Comparison of ENCODE assay signal across 9 cellular contexts in genomic region chr17:38874505-38875419, GRCh38. TPM values are rescaled to one million over a fixed set of nuclear protein-coding genes. Genes with fewer than 3 reads are reported as not detected.
DNase-seq lines count a peak whose midpoint lies in the region; ATAC-seq and TF ChIP-seq lines count a peak whose summit lies in the region.
"Had no signal": no experiment of that assay in that cellular context is flagged by ENCODE, and none has a peak within 500 bp of the region (broad histone marks: within the 10 kb centered on the region; RNA-seq: fewer than 3 reads in every experiment).

No MANE protein-coding gene starts in this region.

- POLR2A ChIA-PET in activated CD4-positive, alpha-beta memory T cell treated with anti-CD3 and anti-CD28 coated beads, Interleukin-2, amount 10 ng/mL, durations not matched to agents 7 days and 5 days (lab: Charles Lee), result interaction anchor here (1.0 to 8.5 kb wide), 4 partner anchors 21 to 26 kb away, joined by 3 to 201 read pairs (median 74); partner anchors contain the start of gene RPL23

- TF ChIP-seq POLR2A in spleen (IDR thresholded peaks at IDR 0.05), result no peak

- intact Hi-C loops in spleen (cut with DNase I; ENCODE audit: low total_unique reads), result no loop called here

- no peaks in the 10 kb centered on the region for H3K9me3 ChIP-seq in spleen

- H3K36me3 ChIP-seq in GM23338 (ENCODE audit: insufficient read depth), result no peaks in the 10 kb centered on the region
- peaks cover 0 to 80% (median 22%) of the 10 kb centered on the region in 6 donors for H3K36me3 ChIP-seq in spleen

- peaks cover 74% of the 10 kb centered on the region for H3K4me1 ChIP-seq in GM23338 (ENCODE audit: insufficient read depth)
- H3K4me1 ChIP-seq in spleen, result peaks cover 62 to 92% (median 85%) of the 10 kb centered on the region in 6 donors

- H3K79me2 ChIP-seq in GM23338 (replicated peaks; ENCODE audit: insufficient read depth), result peaks cover 81% of the 10 kb centered on the region

- peaks cover 17% of the 10 kb centered on the region for H3K36me3 Mint-ChIP-seq in GM23338 (ENCODE audit: low read depth)
- H3K36me3 Mint-ChIP-seq in activated CD4-positive, alpha-beta memory T cell treated with anti-CD3 and anti-CD28 coated beads, Interleukin-2, amount 10 ng/mL, durations not matched to agents 7 days and 5 days (ENCODE audit: low read depth), result peaks cover 41% of the 10 kb centered on the region

- peaks cover 13% of the 10 kb centered on the region for H3K27me3 Mint-ChIP-seq in GM23338 (ENCODE audit: insufficient read depth, low read depth, poor library complexity)
- no peaks in the 10 kb centered on the region for H3K27me3 Mint-ChIP-seq in activated CD4-positive, alpha-beta memory T cell treated with anti-CD3 and anti-CD28 coated beads, Interleukin-2, amount 10 ng/mL, durations not matched to agents 7 days and 5 days

- H3K4me1 Mint-ChIP-seq in GM23338, result peaks cover 74% of the 10 kb centered on the region
- peaks cover 75% of the 10 kb centered on the region for H3K4me1 Mint-ChIP-seq in activated CD4-positive, alpha-beta memory T cell treated with anti-CD3 and anti-CD28 coated beads, Interleukin-2, amount 10 ng/mL, durations not matched to agents 7 days and 5 days

- H3K4me3 Mint-ChIP-seq in GM23338, result no peak overlapping the region; the same call in 2 of the 3 replicates
- no peak overlapping the region for H3K4me3 Mint-ChIP-seq in activated CD4-positive, alpha-beta memory T cell treated with anti-CD3 and anti-CD28 coated beads, Interleukin-2, amount 10 ng/mL, durations not matched to agents 7 days and 5 days
- H3K4me3 Mint-ChIP-seq: nephron progenitor cell had no signal

- CTCF ChIA-PET in activated CD4-positive, alpha-beta memory T cell treated with anti-CD3 and anti-CD28 coated beads, Interleukin-2, amount 10 ng/mL, durations not matched to agents 7 days and 5 days (lab: Charles Lee), result no interaction called here

- TF ChIP-seq CTCF in GM23338 (conservative IDR thresholded peaks at IDR 0.05; ENCODE audit: low read depth in 2 of 2) (no peak), foreskin fibroblast (IDR thresholded peaks at IDR 0.05; ENCODE audit: low read depth, low read length) (no peak), spleen (IDR thresholded peaks at IDR 0.05 in 8 of 11, conservative IDR thresholded peaks at IDR 0.05 in 3 of 11) (no peak)

- DNase-seq in GM23338 (ENCODE audit: low spot score) (no peak), foreskin fibroblast (peak in 1 of 2 donors; percentile 61), spleen (no peak)
- DNase-seq in activated CD4-positive, alpha-beta memory T cell treated with anti-CD3 and anti-CD28 coated beads, Interleukin-2, amount 10 ng/mL, durations not matched to agents 7 days and 5 days, result no peak
- no peak for DNase-seq in effector CD8-positive, alpha-beta T cell (lab: John Stamatoyannopoulos, UW)
- DNase-seq in central memory CD4-positive, alpha-beta T cell, result no peak
- DNase-seq: nephron progenitor cell had no signal

- H3K4me3 ChIP-seq in GM23338, result no peak overlapping the region
- peak overlapping the region; percentile 99 for H3K4me3 ChIP-seq in foreskin fibroblast (ENCODE audit: low read depth in 1 of 2, low read length in 2 of 2)
- H3K4me3 ChIP-seq in spleen, result peak overlapping the region in 1 of 8 donors; percentile 12

- no peaks in the 10 kb centered on the region for H3K27me3 ChIP-seq in GM23338 (ENCODE audit: insufficient read depth)
- H3K27me3 ChIP-seq in spleen (replicated peaks in 1 of 7), result no peaks in the 10 kb centered on the region

- peak overlapping the region; percentile 78 for H3K27ac Mint-ChIP-seq in GM23338
- H3K27ac Mint-ChIP-seq in activated CD4-positive, alpha-beta memory T cell treated with anti-CD3 and anti-CD28 coated beads, Interleukin-2, amount 10 ng/mL, durations not matched to agents 7 days and 5 days, result peak overlapping the region; percentile 38
- H3K27ac Mint-ChIP-seq: nephron progenitor cell had no signal

- peaks cover 15% of the 10 kb centered on the region for H4K20me1 ChIP-seq in GM23338 (replicated peaks; ENCODE audit: insufficient read depth)

- H3K4me2 ChIP-seq in GM23338, result peak overlapping the region; percentile 38; the same call in 1 of the 2 replicates

- ATAC-seq in GM23338 (no peak), HG02588 (IDR thresholded peaks at IDR 0.05; ENCODE audit: unreplicated experiment) (no peak), GM21786 (IDR thresholded peaks at IDR 0.05; ENCODE audit: unreplicated experiment) (no peak)

- H3K9me2 ChIP-seq in GM23338 (ENCODE audit: insufficient read depth), result no peaks in the 10 kb centered on the region

- 56 to 81% (median 74%) methylated on average over 7 to 11 of the region's 11 CpGs for WGBS in spleen, 5 donors

- H2AFZ ChIP-seq in GM23338, result no peak overlapping the region

- 0 out of 2 replicates have a peak, but pooled peaks cover 10% of the 10 kb centered on the region for H3F3A ChIP-seq in GM23338 (replicated peaks; ENCODE audit: low read depth)

- 0 out of 2 replicates have a peak overlapping the region, but pooled peaks have one; percentile 39 for H3K27ac ChIP-seq in GM23338 (ENCODE audit: low read depth)
- H3K27ac ChIP-seq in spleen, result peak overlapping the region in 6 of 8 donors; percentile 22 to 99 (median 98)

- no peaks in the 10 kb centered on the region for H3K9me3 Mint-ChIP-seq in GM23338
- H3K9me3 Mint-ChIP-seq in activated CD4-positive, alpha-beta memory T cell treated with anti-CD3 and anti-CD28 coated beads, Interleukin-2, amount 10 ng/mL, durations not matched to agents 7 days and 5 days, result no peaks in the 10 kb centered on the region
- H3K9me3 Mint-ChIP-seq: nephron progenitor cell had no signal

TF ChIP-seq in GM23338, 12 proteins besides CTCF, POLR2A, EP300 and RAD21:
- TF ChIP-seq STAT1 (IDR thresholded peaks at IDR 0.05; ENCODE audit: unreplicated experiment), result no peak

RNA-seq across cellular contexts. Expression of gene LASP1, which starts 4.9 kb away (rescaled TPM):
- total RNA-seq in GM23338 (2014; rRNA removed; shearing (Covaris generic)), result 139 and 173 TPM in 2 replicates
- polyA plus RNA-seq in GM23338 (2016; fragmentation: Nextera tagmentation; extraction: Ambion mirVana), result 48.5 and 48.7 TPM in 2 replicates
- total RNA-seq in activated CD4-positive, alpha-beta memory T cell treated with anti-CD3 and anti-CD28 coated beads, Interleukin-2, amount 10 ng/mL, durations not matched to agents 7 days and 5 days, result 100 to 1,000 TPM; 193 to 196 TPM
- 100 to 1,000 TPM; 117 to 196 (median 154) TPM for total RNA-seq in spleen
- polyA plus RNA-seq in spleen, result 10 to 100 TPM; 38.8 to 84.3 (median 45.6) TPM

RNA-seq across cellular contexts. Expression of gene RPL23, which starts 21.2 kb away (rescaled TPM):
- 877 and 957 TPM in 2 replicates for total RNA-seq in GM23338 (2014; rRNA removed; shearing (Covaris generic))
- polyA plus RNA-seq in GM23338 (2016; fragmentation: Nextera tagmentation; extraction: Ambion mirVana) (4,267 and 4,484 TPM in 2 replicates), spleen (1,000 to 10,000 TPM; 5,045 to 6,883 (median 6,622) TPM)
- total RNA-seq in activated CD4-positive, alpha-beta memory T cell treated with anti-CD3 and anti-CD28 coated beads, Interleukin-2, amount 10 ng/mL, durations not matched to agents 7 days and 5 days, result 100 to 1,000 TPM; 933 to 960 TPM
- 1,000 to 10,000 TPM; 1,006 to 1,826 (median 1,444) TPM for total RNA-seq in spleen

RNA-seq across cellular contexts. Expression of gene CWC25, which starts 49.6 kb away (rescaled TPM):
- 6.4 and 11.6 TPM in 2 replicates for total RNA-seq in GM23338 (2014; rRNA removed; shearing (Covaris generic))
- polyA plus RNA-seq in GM23338 (2016; fragmentation: Nextera tagmentation; extraction: Ambion mirVana) (28.4 and 29.8 TPM in 2 replicates), spleen (10 to 100 TPM; 14.7 to 26.7 (median 25.1) TPM)
- 10 to 100 TPM; 29.0 to 30.1 TPM for total RNA-seq in activated CD4-positive, alpha-beta memory T cell treated with anti-CD3 and anti-CD28 coated beads, Interleukin-2, amount 10 ng/mL, durations not matched to agents 7 days and 5 days
- 10 to 100 TPM; 23.6 to 32.8 (median 28.3) TPM for total RNA-seq in spleen
